Comparison of ENCODE assay signal across 19 cellular contexts in genomic region chr11:125275905-125276634, GRCh38.
DNase-seq lines count a peak whose midpoint lies in the region; TF ChIP-seq lines count a peak whose summit lies in the region.
"Had no signal": no experiment of that assay in that cellular context is flagged by ENCODE, and none has a peak within 500 bp of the region (broad histone marks: within the 10 kb centered on the region; RNA-seq: fewer than 3 reads in every experiment).

No MANE protein-coding gene starts in this region.

- H3K36me3 Mint-ChIP-seq in MCF 10A (ENCODE audit: insufficient read depth, unreplicated experiment) = no peaks in the 10 kb centered on the region
- H3K36me3 Mint-ChIP-seq: CD4-positive, alpha-beta memory T cell had no signal

- intact Hi-C loops in MCF 10A (cut with micrococcal nuclease) (no loop called here), breast epithelium (cut with DNase I; ENCODE audit: low total_unique reads) (no loop called here), thyroid gland (cut with DNase I) (no loop called here)

- TF ChIP-seq CTCF in MCF 10A (IDR thresholded peaks at IDR 0.05; ENCODE audit: unreplicated experiment) (no peak), breast epithelium (IDR thresholded peaks at IDR 0.05) (no peak), thyroid gland (IDR thresholded peaks at IDR 0.05) (no peak)

- POLR2A ChIA-PET in MCF 10A (lab: Yijun Ruan, JAX) = no interaction called here

- H3K9me3 ChIP-seq in breast epithelium (no peaks in the 10 kb centered on the region), thyroid gland (no peaks in the 10 kb centered on the region)
- H3K9me3 ChIP-seq: A549, lower lobe of right lung, suprapubic skin had no signal

- H3K27ac Mint-ChIP-seq in MCF 10A (ENCODE audit: low read depth, unreplicated experiment) = no peak overlapping the region
- H3K27ac Mint-ChIP-seq: CD4-positive, alpha-beta memory T cell; nephron progenitor cell had no signal

- H3K27ac ChIP-seq in breast epithelium = no peak overlapping the region
- peak overlapping the region; percentile 70 to 93 (median 89) for H3K27ac ChIP-seq in thyroid gland
- H3K27ac ChIP-seq: A549, lower lobe of right lung, suprapubic skin had no signal

- TF ChIP-seq POLR2A in breast epithelium (IDR thresholded peaks at IDR 0.05) (no peak), thyroid gland (IDR thresholded peaks at IDR 0.05) (peak in 1 of 2 donors; percentile 16)

- H3K27me3 Mint-ChIP-seq in MCF 10A (ENCODE audit: insufficient read depth, unreplicated experiment) = no peaks in the 10 kb centered on the region

- BruUV-seq in MCF 10A (replicated peaks; lab: Mats Ljungman, UMichigan) = no TSS peak

- no peak overlapping the region for H3K4me3 ChIP-seq in breast epithelium
- H3K4me3 ChIP-seq in thyroid gland (replicated peaks in 1 of 3) = no peak overlapping the region
- H3K4me3 ChIP-seq: A549, lower lobe of right lung, suprapubic skin had no signal

- peak; percentile 77 for DNase-seq in MCF 10A (ENCODE audit: unreplicated experiment)
- no peak for DNase-seq in breast epithelium (ENCODE audit: low spot score in 2 of 2)
- DNase-seq in NCI-H748 (lab: John Stamatoyannopoulos, UW; ENCODE audit: unreplicated experiment) = peak; percentile 42
- peak; percentile 2 for DNase-seq in fibroblast of peridontal ligament (ENCODE audit: extremely low read depth)
- DNase-seq in thyroid gland = peak; percentile 62 to 63
- no peak for DNase-seq in CD1c-positive myeloid dendritic cell (ENCODE audit: extremely low spot score)
- DNase-seq in activated CD4-positive, CD25-positive, alpha-beta regulatory T cell treated with anti-CD3 and anti-CD28 coated beads, Interleukin-2, amount 50 U/mL, for 72 hours = no peak
- DNase-seq in SKM-1 (lab: John Stamatoyannopoulos, UW; ENCODE audit: unreplicated experiment) = no peak
- DNase-seq: activated CD4-positive, alpha-beta T cell treated with anti-CD3 and anti-CD28 coated beads, Interleukin-2, amount 50 U/mL, for 4 hours; CD4-positive, alpha-beta memory T cell; cortex of kidney; erythroblast; KBM-7; lower lobe of right lung; NCI-H1694 treated with DMSO at 0.1 percent for 48 hours; nephron progenitor cell; retina had no signal

- peaks cover 0 to 4% of the 10 kb centered on the region in 2 donors for H3K27me3 ChIP-seq in breast epithelium
- H3K27me3 ChIP-seq in thyroid gland = no peaks in the 10 kb centered on the region
- H3K27me3 ChIP-seq: suprapubic skin had no signal

- H3K4me3 Mint-ChIP-seq in MCF 10A (ENCODE audit: unreplicated experiment) = no peak overlapping the region
- H3K4me3 Mint-ChIP-seq: CD4-positive, alpha-beta memory T cell; nephron progenitor cell had no signal

- no peaks in the 10 kb centered on the region for H3K36me3 ChIP-seq in breast epithelium
- no peaks in the 10 kb centered on the region for H3K36me3 ChIP-seq in thyroid gland
- H3K36me3 ChIP-seq: lower lobe of right lung, suprapubic skin had no signal

- H3K4me1 ChIP-seq in breast epithelium (no peaks in the 10 kb centered on the region), thyroid gland (peaks cover 67 to 85% of the 10 kb centered on the region in 2 donors)
- H3K4me1 ChIP-seq: A549, suprapubic skin had no signal

- no peaks in the 10 kb centered on the region for H3K4me1 Mint-ChIP-seq in MCF 10A (ENCODE audit: insufficient read depth, unreplicated experiment)
- H3K4me1 Mint-ChIP-seq: CD4-positive, alpha-beta memory T cell had no signal

- CTCF ChIA-PET in MCF 10A (lab: Yijun Ruan, JAX) = interaction anchor here (1.6 kb wide), 1 partner anchor 9 kb away, joined by 4 read pairs; no protein-coding TSS in a partner anchor

- H3K9me3 Mint-ChIP-seq in MCF 10A (ENCODE audit: unreplicated experiment) = no peaks in the 10 kb centered on the region
- H3K9me3 Mint-ChIP-seq: CD4-positive, alpha-beta memory T cell; nephron progenitor cell had no signal

- WGBS in thyroid gland, 2 donors = 26 to 30% methylated on average over 5 of the region's 5 CpGs

Comparison
In these comparisons a context has a peak if more than half of its experiments do, and no peak if none do; other contexts are left out.
1. DNase-seq: peak in MCF 10A (single experiment), NCI-H748 (single experiment), fibroblast of peridontal ligament (single experiment) and thyroid gland (2 of 2); none in breast epithelium (0 of 2), CD1c-positive myeloid dendritic cell (single experiment), activated CD4-positive, CD25-positive, alpha-beta regulatory T cell treated with anti-CD3 and anti-CD28 coated beads, Interleukin-2, amount 50 U/mL, for 72 hours (single experiment) and SKM-1 (single experiment).
2. H3K27ac ChIP-seq: peak in thyroid gland (3 of 3); none in breast epithelium (0 of 2).